ENCODE assay signal across 1 cellular context in the genomic region with DNA sequence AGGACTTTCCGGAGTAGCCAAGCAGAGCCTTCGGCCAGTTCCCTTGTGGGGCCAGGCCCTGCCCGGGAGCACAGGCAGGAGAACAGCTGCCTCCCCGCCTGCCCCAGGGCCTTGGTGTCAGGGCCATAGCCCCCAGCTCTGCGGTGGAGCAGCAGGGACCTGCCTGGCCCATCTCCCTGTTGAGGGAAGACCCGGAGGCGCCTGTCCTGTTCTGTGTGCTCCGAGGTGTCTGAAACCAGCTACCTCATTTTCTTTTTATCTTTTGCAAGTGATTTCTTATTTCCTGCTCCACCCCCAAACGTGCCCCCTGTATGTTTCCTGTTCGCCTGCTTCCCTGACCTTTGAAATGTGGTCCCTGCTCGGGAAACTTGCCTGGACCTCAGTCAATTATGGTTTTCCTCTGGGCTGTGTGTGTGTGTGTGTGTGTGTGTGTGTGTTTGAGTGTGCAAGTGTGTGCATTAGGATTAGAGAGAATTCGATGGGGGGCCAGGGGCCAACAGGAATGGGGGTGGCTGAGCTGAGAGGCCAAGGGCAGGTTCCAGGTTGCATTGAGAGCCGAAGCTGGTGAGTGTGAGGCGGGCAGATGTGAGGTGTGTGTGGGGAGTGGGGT.
TF ChIP-seq lines count a peak whose summit lies in the region.

No MANE protein-coding gene starts in this region.

TF ChIP-seq in HepG2, 621 proteins besides CTCF, POLR2A, EP300 and RAD21 (continued from another document and continues in another):
- TF ChIP-seq, protein P1, sequence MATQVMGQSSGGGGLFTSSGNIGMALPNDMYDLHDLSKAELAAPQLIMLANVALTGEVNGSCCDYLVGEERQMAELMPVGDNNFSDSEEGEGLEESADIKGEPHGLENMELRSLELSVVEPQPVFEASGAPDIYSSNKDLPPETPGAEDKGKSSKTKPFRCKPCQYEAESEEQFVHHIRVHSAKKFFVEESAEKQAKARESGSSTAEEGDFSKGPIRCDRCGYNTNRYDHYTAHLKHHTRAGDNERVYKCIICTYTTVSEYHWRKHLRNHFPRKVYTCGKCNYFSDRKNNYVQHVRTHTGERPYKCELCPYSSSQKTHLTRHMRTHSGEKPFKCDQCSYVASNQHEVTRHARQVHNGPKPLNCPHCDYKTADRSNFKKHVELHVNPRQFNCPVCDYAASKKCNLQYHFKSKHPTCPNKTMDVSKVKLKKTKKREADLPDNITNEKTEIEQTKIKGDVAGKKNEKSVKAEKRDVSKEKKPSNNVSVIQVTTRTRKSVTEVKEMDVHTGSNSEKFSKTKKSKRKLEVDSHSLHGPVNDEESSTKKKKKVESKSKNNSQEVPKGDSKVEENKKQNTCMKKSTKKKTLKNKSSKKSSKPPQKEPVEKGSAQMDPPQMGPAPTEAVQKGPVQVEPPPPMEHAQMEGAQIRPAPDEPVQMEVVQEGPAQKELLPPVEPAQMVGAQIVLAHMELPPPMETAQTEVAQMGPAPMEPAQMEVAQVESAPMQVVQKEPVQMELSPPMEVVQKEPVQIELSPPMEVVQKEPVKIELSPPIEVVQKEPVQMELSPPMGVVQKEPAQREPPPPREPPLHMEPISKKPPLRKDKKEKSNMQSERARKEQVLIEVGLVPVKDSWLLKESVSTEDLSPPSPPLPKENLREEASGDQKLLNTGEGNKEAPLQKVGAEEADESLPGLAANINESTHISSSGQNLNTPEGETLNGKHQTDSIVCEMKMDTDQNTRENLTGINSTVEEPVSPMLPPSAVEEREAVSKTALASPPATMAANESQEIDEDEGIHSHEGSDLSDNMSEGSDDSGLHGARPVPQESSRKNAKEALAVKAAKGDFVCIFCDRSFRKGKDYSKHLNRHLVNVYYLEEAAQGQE (IDR thresholded peaks at IDR 0.05; ENCODE audit: borderline replicate concordance in 1 of 2, low read depth in 1 of 2, low read length in 2 of 2): 0 out of 4 replicates have a peak, but pooled peaks of 1 of the 2 experiments have one; percentile 34
- TF ChIP-seq MXI1 (IDR thresholded peaks at IDR 0.05; ENCODE audit: borderline replicate concordance, low read depth, low read length) (no peak), ZNF512B (CRISPR knock-in tag; IDR thresholded peaks at IDR 0.05; ENCODE audit: borderline replicate concordance) (peak; percentile 63; the same call in 1 of the 2 replicates), HMG20B (CRISPR knock-in tag; conservative IDR thresholded peaks at IDR 0.05) (0 out of 2 replicates have a peak, but pooled peaks have one; percentile 33), ZBTB7A (CRISPR knock-in tag; IDR thresholded peaks at IDR 0.05) (0 out of 2 replicates have a peak, but pooled peaks have one; percentile 49), HES4 (CRISPR knock-in tag; IDR thresholded peaks at IDR 0.05; ENCODE audit: borderline replicate concordance) (no peak), ZHX2 (IDR thresholded peaks at IDR 0.05; ENCODE audit: low read depth) (no peak), ZHX2 (CRISPR knock-in tag; IDR thresholded peaks at IDR 0.05; ENCODE audit: borderline replicate concordance) (no peak), MTA1 (CRISPR knock-in tag; IDR thresholded peaks at IDR 0.05; ENCODE audit: borderline replicate concordance) (peak; percentile 72; the same call in 1 of the 2 replicates), PITX1 (CRISPR knock-in tag; IDR thresholded peaks at IDR 0.05) (peak; percentile 100), PHF20 (CRISPR knock-in tag; IDR thresholded peaks at IDR 0.05) (peak; percentile 38; the same call in 1 of the 2 replicates), ZNF260 (CRISPR knock-in tag; IDR thresholded peaks at IDR 0.05; ENCODE audit: borderline replicate concordance, low read depth) (no peak), YY1 (IDR thresholded peaks at IDR 0.05; ENCODE audit: insufficient read depth, insufficient replicate concordance, low read depth, low read length) (peak; percentile 27), TCF7 (IDR thresholded peaks at IDR 0.05; ENCODE audit: low read depth) (peak; percentile 75), MXD3 (CRISPR knock-in tag; IDR thresholded peaks at IDR 0.05) (0 out of 2 replicates have a peak, but pooled peaks have one; percentile 52), MED8 (CRISPR knock-in tag; IDR thresholded peaks at IDR 0.05; ENCODE audit: insufficient replicate concordance) (peak; percentile 82), ZNF207 (IDR thresholded peaks at IDR 0.05; ENCODE audit: borderline replicate concordance) (no peak), ZMYM2 (CRISPR knock-in tag; IDR thresholded peaks at IDR 0.05) (peak; percentile 77), TBX2 (CRISPR knock-in tag; IDR thresholded peaks at IDR 0.05; ENCODE audit: borderline replicate concordance) (peak; percentile 88), HNRNPUL1 (IDR thresholded peaks at IDR 0.05; ENCODE audit: low read depth, low read length) (no peak), TBX3 (IDR thresholded peaks at IDR 0.05; ENCODE audit: borderline replicate concordance) (no peak), ZNF205 (CRISPR knock-in tag; IDR thresholded peaks at IDR 0.05) (peak; percentile 51; the same call in 1 of the 2 replicates), ZNF556 (CRISPR knock-in tag; IDR thresholded peaks at IDR 0.05; ENCODE audit: borderline replicate concordance) (peak; percentile 74; the same call in 1 of the 2 replicates), ZNF772 (CRISPR knock-in tag; IDR thresholded peaks at IDR 0.05) (0 out of 2 replicates have a peak, but pooled peaks have one; percentile 24), ZFAT (CRISPR knock-in tag; conservative IDR thresholded peaks at IDR 0.05) (no peak), LBX2 (CRISPR knock-in tag; IDR thresholded peaks at IDR 0.05; ENCODE audit: borderline replicate concordance) (no peak), KDM3A (CRISPR knock-in tag; IDR thresholded peaks at IDR 0.05; ENCODE audit: low read depth) (peak; percentile 69; the same call in 1 of the 2 replicates), NBN (conservative IDR thresholded peaks at IDR 0.05) (no peak)
- TF ChIP-seq, protein P2, sequence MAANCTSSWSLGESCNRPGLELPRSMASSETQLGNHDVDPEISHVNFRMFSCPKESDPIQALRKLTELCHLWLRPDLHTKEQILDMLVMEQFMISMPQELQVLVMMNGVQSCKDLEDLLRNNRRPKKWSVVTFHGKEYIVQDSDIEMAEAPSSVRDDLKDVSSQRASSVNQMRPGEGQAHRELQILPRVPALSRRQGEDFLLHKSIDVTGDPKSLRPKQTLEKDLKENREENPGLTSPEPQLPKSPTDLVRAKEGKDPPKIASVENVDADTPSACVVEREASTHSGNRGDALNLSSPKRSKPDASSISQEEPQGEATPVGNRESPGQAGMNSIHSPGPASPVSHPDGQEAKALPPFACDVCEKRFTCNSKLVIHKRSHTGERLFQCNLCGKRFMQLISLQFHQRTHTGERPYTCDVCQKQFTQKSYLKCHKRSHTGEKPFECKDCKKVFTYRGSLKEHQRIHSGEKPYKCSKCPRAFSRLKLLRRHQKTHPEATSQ (CRISPR knock-in tag; IDR thresholded peaks at IDR 0.05; ENCODE audit: borderline replicate concordance): peak; percentile 48; the same call in 1 of the 2 replicates
- TF ChIP-seq, protein P3, sequence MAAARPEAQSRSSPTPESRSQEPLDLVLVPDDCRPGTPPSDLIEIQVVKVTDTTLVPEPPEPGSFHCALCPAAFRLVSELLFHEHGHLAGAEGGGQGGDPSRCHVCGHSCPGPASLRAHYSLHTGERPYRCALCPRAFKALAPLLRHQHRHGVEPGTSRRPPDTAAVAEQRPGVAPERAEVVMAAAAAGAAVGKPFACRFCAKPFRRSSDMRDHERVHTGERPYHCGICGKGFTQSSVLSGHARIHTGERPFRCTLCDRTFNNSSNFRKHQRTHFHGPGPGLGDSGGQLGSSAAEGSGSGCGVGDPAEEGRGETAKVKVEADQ (CRISPR knock-in tag; IDR thresholded peaks at IDR 0.05; ENCODE audit: borderline replicate concordance): no peak; the same call in 1 of the 2 replicates
- TF ChIP-seq, protein P4, sequence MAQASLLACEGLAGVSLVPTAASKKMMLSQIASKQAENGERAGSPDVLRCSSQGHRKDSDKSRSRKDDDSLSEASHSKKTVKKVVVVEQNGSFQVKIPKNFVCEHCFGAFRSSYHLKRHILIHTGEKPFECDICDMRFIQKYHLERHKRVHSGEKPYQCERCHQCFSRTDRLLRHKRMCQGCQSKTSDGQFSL (CRISPR knock-in tag; IDR thresholded peaks at IDR 0.05): peak; percentile 51; the same call in 1 of the 2 replicates
- TF ChIP-seq, protein P5, sequence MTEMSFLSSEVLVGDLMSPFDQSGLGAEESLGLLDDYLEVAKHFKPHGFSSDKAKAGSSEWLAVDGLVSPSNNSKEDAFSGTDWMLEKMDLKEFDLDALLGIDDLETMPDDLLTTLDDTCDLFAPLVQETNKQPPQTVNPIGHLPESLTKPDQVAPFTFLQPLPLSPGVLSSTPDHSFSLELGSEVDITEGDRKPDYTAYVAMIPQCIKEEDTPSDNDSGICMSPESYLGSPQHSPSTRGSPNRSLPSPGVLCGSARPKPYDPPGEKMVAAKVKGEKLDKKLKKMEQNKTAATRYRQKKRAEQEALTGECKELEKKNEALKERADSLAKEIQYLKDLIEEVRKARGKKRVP (CRISPR knock-in tag; IDR thresholded peaks at IDR 0.05): 0 out of 4 replicates have a peak, but pooled peaks of 1 of the 2 experiments have one; percentile 15
- TF ChIP-seq, protein P6, sequence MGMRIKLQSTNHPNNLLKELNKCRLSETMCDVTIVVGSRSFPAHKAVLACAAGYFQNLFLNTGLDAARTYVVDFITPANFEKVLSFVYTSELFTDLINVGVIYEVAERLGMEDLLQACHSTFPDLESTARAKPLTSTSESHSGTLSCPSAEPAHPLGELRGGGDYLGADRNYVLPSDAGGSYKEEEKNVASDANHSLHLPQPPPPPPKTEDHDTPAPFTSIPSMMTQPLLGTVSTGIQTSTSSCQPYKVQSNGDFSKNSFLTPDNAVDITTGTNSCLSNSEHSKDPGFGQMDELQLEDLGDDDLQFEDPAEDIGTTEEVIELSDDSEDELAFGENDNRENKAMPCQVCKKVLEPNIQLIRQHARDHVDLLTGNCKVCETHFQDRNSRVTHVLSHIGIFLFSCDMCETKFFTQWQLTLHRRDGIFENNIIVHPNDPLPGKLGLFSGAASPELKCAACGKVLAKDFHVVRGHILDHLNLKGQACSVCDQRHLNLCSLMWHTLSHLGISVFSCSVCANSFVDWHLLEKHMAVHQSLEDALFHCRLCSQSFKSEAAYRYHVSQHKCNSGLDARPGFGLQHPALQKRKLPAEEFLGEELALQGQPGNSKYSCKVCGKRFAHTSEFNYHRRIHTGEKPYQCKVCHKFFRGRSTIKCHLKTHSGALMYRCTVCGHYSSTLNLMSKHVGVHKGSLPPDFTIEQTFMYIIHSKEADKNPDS (CRISPR knock-in tag; IDR thresholded peaks at IDR 0.05): no peak
